In the genomic region with DNA sequence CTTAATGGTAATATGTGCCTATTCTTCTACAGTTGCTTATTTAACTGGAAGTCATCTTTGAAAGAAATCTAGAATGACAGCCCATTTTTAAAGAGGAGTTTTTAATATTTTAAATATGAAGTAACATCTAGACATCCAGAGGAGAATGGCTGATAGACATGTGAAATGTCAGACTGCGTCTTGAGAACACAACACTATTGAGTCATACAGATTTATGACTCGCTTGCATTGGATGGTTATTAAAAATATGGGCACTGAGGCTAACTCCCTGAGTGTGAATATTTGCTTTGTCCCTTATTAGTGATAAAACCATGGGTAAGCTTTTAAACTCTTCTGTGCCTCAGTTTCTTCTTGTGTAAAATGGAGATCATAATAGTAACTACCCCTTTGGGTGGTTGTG, we compare ENCODE assay signal across 34 cellular contexts. TPM values are rescaled to one million over a fixed set of nuclear protein-coding genes. Genes with fewer than 3 reads are reported as not detected.
"Had no signal": no experiment of that assay in that cellular context is flagged by ENCODE, and none has a peak within 500 bp of the region (broad histone marks: within the 10 kb centered on the region; RNA-seq: fewer than 3 reads in every experiment).

No MANE protein-coding gene starts in this region.

- H3K4me1 ChIP-seq: adrenal gland, body of pancreas had no signal

- DNase-seq: activated B cell treated with CpG ODN at 0.5 μM for 24 hours; activated CD4-positive, alpha-beta memory T cell treated with anti-CD3 and anti-CD28 coated beads for 36 hours; activated CD4-positive, alpha-beta T cell treated with anti-CD3 and anti-CD28 coated beads for 4 hours; activated CD4-positive, alpha-beta T cell treated with anti-CD3 and anti-CD28 coated beads, Interleukin-2, amount 10 ng/mL, durations not matched to agents 24 days and 14 days; activated CD4-positive, alpha-beta T cell treated with anti-CD3 and anti-CD28 coated beads, Interleukin-2, amount 50 U/mL, for 1 hour; activated CD4-positive, alpha-beta T cell treated with anti-CD3 and anti-CD28 coated beads, Interleukin-2, amount 50 U/mL, for 4 hours; activated CD4-positive, CD25-positive, alpha-beta regulatory T cell treated with anti-CD3 and anti-CD28 coated beads, Interleukin-2, amount 50 U/mL, for 72 hours; activated CD8-positive, alpha-beta memory T cell treated with anti-CD3 and anti-CD28 coated beads, Interleukin-2, amount 50 U/mL, for 4 hours; activated CD8-positive, alpha-beta T cell treated with anti-CD3 and anti-CD28 coated beads for 36 hours; activated effector memory CD4-positive, alpha-beta T cell treated with anti-CD3 and anti-CD28 coated beads, Interleukin-2, amount 50 U/mL, for 16 hours; activated gamma-delta T cell treated with Interleukin-2 at 50 U/mL for 16 hours; activated naive CD4-positive, alpha-beta T cell; activated naive CD4-positive, alpha-beta T cell treated with anti-CD3 and anti-CD28 coated beads for 36 hours; activated naive CD4-positive, alpha-beta T cell treated with anti-CD3 and anti-CD28 coated beads, Interleukin-2, amount 50 U/mL, for 16 hours; activated naive CD8-positive, alpha-beta T cell treated with anti-CD3 and anti-CD28 coated beads for 36 hours; activated T-cell treated with anti-CD3 and anti-CD28 coated beads for 4 hours; activated T-cell treated with anti-CD3 and anti-CD28 coated beads, Interleukin-2, amount 50 U/mL, for 1 hour; activated T-cell treated with anti-CD3 and anti-CD28 coated beads, Interleukin-2, amount 50 U/mL, for 4 hours; activated T-cell treated with anti-CD3 and anti-CD28 coated beads, Interleukin-2, amount 50 U/mL, for 72 hours; adrenal gland; amniotic stem cell; aorta; body of pancreas; brain microvascular endothelial cell; central memory CD4-positive, alpha-beta T cell; T-helper 1 cell; T-helper 2 cell; T-helper 9 cell had no signal

- H3K4me3 ChIP-seq: adrenal gland, body of pancreas had no signal

- FAIRE-seq: astrocyte had no signal

- H3K27ac ChIP-seq: adrenal gland, body of pancreas, brain microvascular endothelial cell, VCaP had no signal

- H3K9me3 ChIP-seq: adrenal gland, body of pancreas had no signal

- H3K36me3 ChIP-seq: adrenal gland, brain microvascular endothelial cell had no signal

- H3K27me3 ChIP-seq: adrenal gland, body of pancreas, brain microvascular endothelial cell had no signal

RNA-seq across cellular contexts. Expression of a gene that starts 22.9 kb away (rescaled TPM):
- total RNA-seq: activated CD4-positive, alpha-beta T cell treated with anti-CD3 and anti-CD28 coated beads, Interleukin-2, amount 10 ng/mL, durations not matched to agents 24 days and 14 days; activated CD8-positive, alpha-beta memory T cell treated with anti-CD3 and anti-CD28 coated beads for 36 hours; activated CD8-positive, alpha-beta T cell treated with anti-CD3 and anti-CD28 coated beads for 36 hours; activated naive CD4-positive, alpha-beta T cell treated with anti-CD3 and anti-CD28 coated beads for 36 hours; activated naive CD4-positive, alpha-beta T cell treated with anti-CD3 and anti-CD28 coated beads, Interleukin-2, amount 50 U/mL, for 72 hours; activated naive CD8-positive, alpha-beta T cell treated with anti-CD3 and anti-CD28 coated beads for 36 hours; activated T-cell treated with anti-CD3 and anti-CD28 coated beads, Interleukin-2, amount 50 U/mL, for 4 hours; activated T-cell treated with anti-CD3 and anti-CD28 coated beads, Interleukin-2, amount 50 U/mL, for 72 hours; activated T-helper 1 cell treated with anti-CD3 and anti-CD28 coated beads, Interleukin-12 subunit alpha, Interleukin-12 subunit beta, Interleukin-2, Interleukin-4 antibody, amounts not matched to agents 30 ng/mL and 10 ng/mL and 1 ng/mL, durations not matched to agents 14 hours and 24 hours and 36 hours; adrenal gland; astrocyte; cardiac septum had no signal
- polyA plus RNA-seq: adrenal gland, aorta had no signal
